In the genomic region with DNA sequence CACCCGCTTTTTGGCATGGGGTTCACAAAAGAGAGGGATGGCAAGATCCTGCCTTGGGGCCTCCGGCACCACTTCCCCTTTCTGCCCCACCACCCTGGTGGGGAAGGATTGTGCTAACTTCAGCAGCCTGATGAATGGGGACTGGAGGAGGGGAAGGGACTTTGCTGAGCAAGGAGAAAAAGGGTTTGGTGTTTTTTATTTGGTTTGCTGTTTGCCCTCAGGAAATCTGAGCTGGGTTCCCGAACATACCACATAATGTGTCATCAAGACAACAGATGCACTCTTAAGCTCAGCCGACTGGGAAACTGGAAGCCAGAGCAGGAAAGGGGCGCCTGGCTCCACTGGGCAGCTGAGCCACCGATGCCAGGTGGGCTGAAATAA, we compare ENCODE assay signal across 8 cellular contexts. TPM values are rescaled to one million over a fixed set of nuclear protein-coding genes. Genes with fewer than 3 reads are reported as not detected.
A peak's percentile ranks its signal among the peaks of the same experiment; 100 is the strongest.
DNase-seq lines count a peak whose midpoint lies in the region; ATAC-seq and TF ChIP-seq lines count a peak whose summit lies in the region.

No MANE protein-coding gene starts in this region.

- H3K9ac ChIP-seq in Loucy (ENCODE audit: low read depth, low read length, poor library complexity, severe bottlenecking): peak overlapping the region; percentile 4

- POLR2A ChIA-PET in AG04449 (lab: Yijun Ruan, JAX): interaction anchor here (0.7 to 1.2 kb wide), 2 partner anchors 20 to 21 kb away, joined by 3 read pairs; partner anchors contain the start of gene OLFML2B

- H4K20me1 ChIP-seq in Loucy (ENCODE audit: insufficient read depth, low read length, poor library complexity, severe bottlenecking): no peaks in the 10 kb centered on the region

- H3K4me3 ChIP-seq in AG04449 (ENCODE audit: low read depth, low read length): no peak overlapping the region
- H3K4me3 ChIP-seq in Loucy (ENCODE audit: low read length, poor library complexity, severe bottlenecking): peak overlapping the region; percentile 39
- peak overlapping the region; percentile 4 for H3K4me3 ChIP-seq in astrocyte of the cerebellum (ENCODE audit: low read depth, low read length)
- H3K4me3 ChIP-seq in left lung: peak overlapping the region in 1 of 2 donors; percentile 19

- peak overlapping the region; percentile 56 to 75 for H3K27ac ChIP-seq in left lung

- no peaks in the 10 kb centered on the region for H3K9me3 ChIP-seq in Loucy (ENCODE audit: insufficient read depth, low read depth, low read length)
- H3K9me3 ChIP-seq in left lung: no peaks in the 10 kb centered on the region

- no peak overlapping the region for H3K4me3 Mint-ChIP-seq in stimulated activated naive CD8-positive, alpha-beta T cell treated with anti-CD3 and anti-CD28 coated beads, Interleukin-15, amount 100 ng/mL, for 72 hours

- H3K27me3 ChIP-seq in Loucy (ENCODE audit: insufficient read depth, low read length, poor library complexity, severe bottlenecking): no peaks in the 10 kb centered on the region
- H3K27me3 ChIP-seq in left lung: no peaks in the 10 kb centered on the region

- no peaks in the 10 kb centered on the region for H3K79me2 ChIP-seq in Loucy (ENCODE audit: insufficient read depth, low read length)

- no peaks in the 10 kb centered on the region for H3K9me3 Mint-ChIP-seq in stimulated activated naive CD8-positive, alpha-beta T cell treated with anti-CD3 and anti-CD28 coated beads, Interleukin-15, amount 100 ng/mL, for 72 hours

- peak overlapping the region; percentile 5; the same call in 1 of the 2 replicates for H2AFZ ChIP-seq in Loucy (ENCODE audit: low read length)

- intact Hi-C loops in left lung (cut with DNase I): no loop called here

- DNase-seq in AG04449 (ENCODE audit: low read depth, low spot score) (peak; percentile 75), astrocyte of the cerebellum (ENCODE audit: low read depth) (peak; percentile 91), left lung (peak in 1 of 2 donors; percentile 69), GM13976 (ENCODE audit: low spot score) (no peak), NCI-H82 treated with DMSO at 0.1 percent for 48 hours (lab: John Stamatoyannopoulos, UW; ENCODE audit: unreplicated experiment) (no peak), DMS114 treated with DMSO at 0.1 percent for 48 hours (lab: John Stamatoyannopoulos, UW; ENCODE audit: unreplicated experiment) (no peak)
- DNase-seq in stimulated activated naive CD8-positive, alpha-beta T cell treated with anti-CD3 and anti-CD28 coated beads, Interleukin-15, amount 100 ng/mL, for 72 hours: no peak

- H3K4me1 Mint-ChIP-seq in stimulated activated naive CD8-positive, alpha-beta T cell treated with anti-CD3 and anti-CD28 coated beads, Interleukin-15, amount 100 ng/mL, for 72 hours: peaks cover 18% of the 10 kb centered on the region

- peak; percentile 78 for ATAC-seq in left lung
- no peak for ATAC-seq in stimulated activated naive CD8-positive, alpha-beta T cell treated with anti-CD3 and anti-CD28 coated beads, Interleukin-15, amount 100 ng/mL, for 72 hours

- no peak for TF ChIP-seq CTCF in AG04449 (IDR thresholded peaks at IDR 0.05; ENCODE audit: insufficient read depth, low read length, missing control alignments)
- TF ChIP-seq CTCF in Loucy (conservative IDR thresholded peaks at IDR 0.05; ENCODE audit: low read length): no peak
- no peak for TF ChIP-seq CTCF in astrocyte of the cerebellum (IDR thresholded peaks at IDR 0.05; ENCODE audit: low read depth, low read length, missing control alignments)
- no peak for TF ChIP-seq CTCF in left lung (IDR thresholded peaks at IDR 0.05)
- TF ChIP-seq CTCF in GM13976 (IDR thresholded peaks at IDR 0.05; ENCODE audit: borderline replicate concordance, control extremely low read depth, extremely low read depth, insufficient read depth, missing control alignments): no peak

- H3K27ac Mint-ChIP-seq in stimulated activated naive CD8-positive, alpha-beta T cell treated with anti-CD3 and anti-CD28 coated beads, Interleukin-15, amount 100 ng/mL, for 72 hours: peak overlapping the region in 1 of 2 donors; percentile 42

- peaks cover 19% of the 10 kb centered on the region for H3K27me3 Mint-ChIP-seq in stimulated activated naive CD8-positive, alpha-beta T cell treated with anti-CD3 and anti-CD28 coated beads, Interleukin-15, amount 100 ng/mL, for 72 hours

- H3F3A ChIP-seq in Loucy (ENCODE audit: low read depth): no peaks in the 10 kb centered on the region

- H3K36me3 ChIP-seq in Loucy (ENCODE audit: insufficient read depth, low read length): no peaks in the 10 kb centered on the region
- H3K36me3 ChIP-seq in left lung: no peaks in the 10 kb centered on the region

- peaks cover 34% of the 10 kb centered on the region for H3K4me1 ChIP-seq in Loucy (ENCODE audit: insufficient read depth, low read length, poor library complexity, severe bottlenecking)
- peaks cover 8 to 24% of the 10 kb centered on the region in 2 donors for H3K4me1 ChIP-seq in left lung

- CTCF ChIA-PET in AG04449 (lab: Yijun Ruan, JAX): interaction anchor here (0.8 to 3.9 kb wide), 6 partner anchors 9 to 211 kb away, joined by 3 to 11 read pairs (median 4); partner anchors contain the start of gene OLFML2B

- peak overlapping the region; percentile 64 for H3K4me2 ChIP-seq in Loucy (ENCODE audit: low read depth, low read length, poor library complexity, severe bottlenecking)

- no peaks in the 10 kb centered on the region for H3K9me2 ChIP-seq in Loucy (replicated peaks; ENCODE audit: low read depth, low read length)

- in situ Hi-C loops in astrocyte of the cerebellum (cut with HindIII; ENCODE audit: low sequenced_read_pairs) (no loop called here), GM13976 (cut with MboI; ENCODE audit: low sequenced_read_pairs, unreplicated experiment) (no loop called here)

RNA-seq across cellular contexts. Expression of gene OLFML2B, which starts 19.9 kb away (rescaled TPM):
- total RNA-seq in left lung: 10 to 100 TPM; 36.1 to 46.8 TPM

Comparison
In these comparisons a context has a peak if more than half of its experiments do, and no peak if none do; other contexts are left out.
1. DNase-seq: peak in AG04449 (single experiment) and astrocyte of the cerebellum (single experiment); none in stimulated activated naive CD8-positive, alpha-beta T cell treated with anti-CD3 and anti-CD28 coated beads, Interleukin-15, amount 100 ng/mL, for 72 hours (0 of 2), GM13976 (single experiment), NCI-H82 treated with DMSO at 0.1 percent for 48 hours (single experiment) and DMS114 treated with DMSO at 0.1 percent for 48 hours (single experiment).